ENCODE assay signal across 9 cellular contexts in the genomic region with DNA sequence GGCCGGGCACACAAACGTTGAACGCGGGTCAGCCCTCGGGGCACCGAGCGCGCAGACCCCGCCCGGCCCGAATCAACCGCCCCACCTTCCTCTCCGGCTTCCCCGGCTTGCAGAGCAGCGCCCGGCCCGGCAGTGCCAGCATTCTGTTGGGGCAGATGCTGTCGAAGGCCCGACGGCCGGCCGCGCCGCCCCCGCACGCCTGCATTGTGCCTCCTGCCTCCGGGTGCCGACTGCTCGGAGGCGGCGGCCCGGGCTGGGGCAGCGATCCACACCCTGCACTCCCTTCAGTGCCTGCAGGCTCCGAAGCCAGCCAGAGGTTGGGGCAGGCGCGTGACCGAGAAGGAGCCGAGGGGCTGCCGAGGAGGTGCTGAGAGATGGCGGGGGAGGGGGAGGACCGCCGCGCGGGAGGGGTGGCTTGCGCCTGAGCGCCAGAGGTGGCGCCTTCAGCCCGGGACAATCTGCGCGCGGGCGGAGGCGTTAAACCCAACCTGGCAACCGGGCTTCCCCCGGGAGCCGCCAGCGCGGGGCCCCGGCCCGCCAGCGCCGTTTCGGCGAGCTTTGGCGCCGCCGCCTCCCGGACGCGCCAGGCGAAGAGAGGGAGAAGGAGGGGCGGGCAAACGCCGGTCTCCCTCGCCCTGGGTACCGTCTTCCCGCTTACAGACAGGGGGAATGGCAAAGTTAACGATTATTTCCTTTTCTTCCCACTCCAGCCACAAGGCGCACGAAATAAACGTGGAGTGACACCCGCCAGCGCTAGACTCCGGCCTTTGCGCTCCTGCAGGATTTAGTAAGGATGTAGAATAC. TPM values are rescaled to one million over a fixed set of nuclear protein-coding genes. Genes with fewer than 3 reads are reported as not detected.
DNase-seq lines count a peak whose midpoint lies in the region; ATAC-seq and TF ChIP-seq lines count a peak whose summit lies in the region.
"Had no signal": no experiment of that assay in that cellular context is flagged by ENCODE, and none has a peak within 500 bp of the region (broad histone marks: within the 10 kb centered on the region; RNA-seq: fewer than 3 reads in every experiment).

A gene (minus strand): TSS at position 382 of the 804 bp plus-strand sequence. CDS start 177 bp downstream, at position 205.

- CTCF ChIA-PET in RWPE1 (lab: Yijun Ruan, JAX): interaction anchor here (0.5 to 2.0 kb wide), 9 partner anchors 7 to 213 kb away, joined by 3 to 9 read pairs (median 4); no protein-coding TSS in a partner anchor

- peak; percentile 55 for TF ChIP-seq CTCF in RWPE1 (conservative IDR thresholded peaks at IDR 0.05; ENCODE audit: low read depth)
- peak in 1 of 4 experiments; percentile 25 for TF ChIP-seq CTCF in gastroesophageal sphincter (IDR thresholded peaks at IDR 0.05)

- no peaks in the 10 kb centered on the region for H3K9me3 ChIP-seq in CD4-positive, CD25-positive, alpha-beta regulatory T cell (ENCODE audit: control insufficient read depth in 2 of 2, low read length in 2 of 2)
- H3K9me3 ChIP-seq in gastroesophageal sphincter: no peaks in the 10 kb centered on the region

- peak within 1 kb of the TSS; percentile 39 to 83 (median 68) for H3K4me3 Mint-ChIP-seq in CD4-positive, CD25-positive, alpha-beta regulatory T cell
- H3K4me3 Mint-ChIP-seq in activated naive CD8-positive, alpha-beta T cell: peak within 1 kb of the TSS; percentile 76

- H3K36me3 ChIP-seq in CD4-positive, CD25-positive, alpha-beta regulatory T cell (ENCODE audit: control insufficient read depth, insufficient read depth, low read length): no peaks in the 10 kb centered on the region
- H3K36me3 ChIP-seq in gastroesophageal sphincter: no peaks in the 10 kb centered on the region

- no peaks in the 10 kb centered on the region for H3K36me3 Mint-ChIP-seq in CD4-positive, CD25-positive, alpha-beta regulatory T cell
- H3K36me3 Mint-ChIP-seq in activated naive CD8-positive, alpha-beta T cell: no peaks in the 10 kb centered on the region

- peaks cover 91% of the 10 kb centered on the region for H3K27me3 Mint-ChIP-seq in CD4-positive, CD25-positive, alpha-beta regulatory T cell
- peaks cover 76% of the 10 kb centered on the region for H3K27me3 Mint-ChIP-seq in activated naive CD8-positive, alpha-beta T cell

- POLR2A ChIA-PET in RWPE1 (lab: Yijun Ruan, JAX; ENCODE audit: low non-redundant PET): no interaction called here

- peak in 1 of 3 donors; percentile 52 for DNase-seq in CD4-positive, CD25-positive, alpha-beta regulatory T cell
- DNase-seq in HT-29 (ENCODE audit: low spot score) (peak; percentile 89), RWPE1 (ENCODE audit: low spot score) (peak; percentile 90)
- peak in 2 of 3 donors; percentile 52 to 56 for DNase-seq in stimulated activated CD4-positive, alpha-beta T cell treated with anti-CD3 and anti-CD28 coated beads, Interleukin-12 subunit alpha, Interleukin-12 subunit beta, amount 100 ng/mL, for 48 hours (ENCODE audit: low read depth in 2 of 3, low spot score in 1 of 3)

- H3K27ac ChIP-seq in CD4-positive, CD25-positive, alpha-beta regulatory T cell (ENCODE audit: insufficient read depth, low read length, poor library complexity, severe bottlenecking): no peak within 1 kb of the TSS
- H3K27ac ChIP-seq in RWPE1: peak within 1 kb of the TSS; percentile 83
- H3K27ac ChIP-seq in gastroesophageal sphincter: no peak within 1 kb of the TSS

- H3K4me3 ChIP-seq in CD4-positive, CD25-positive, alpha-beta regulatory T cell (ENCODE audit: low read depth, low read length): peak within 1 kb of the TSS; percentile 1
- H3K4me3 ChIP-seq in iPS-11a (ENCODE audit: low read depth, low read length) (peak within 1 kb of the TSS; percentile 40), gastroesophageal sphincter (peak within 1 kb of the TSS in 1 of 2 donors; percentile 43)

- TF ChIP-seq EP300 in gastroesophageal sphincter (IDR thresholded peaks at IDR 0.05): no peak

- H3K27me3 ChIP-seq in CD4-positive, CD25-positive, alpha-beta regulatory T cell (ENCODE audit: control insufficient read depth, insufficient read depth, low read length): peaks cover 68% of the 10 kb centered on the region
- H3K27me3 ChIP-seq in gastroesophageal sphincter: peaks cover 100% of the 10 kb centered on the region

- H3K4me1 ChIP-seq in CD4-positive, CD25-positive, alpha-beta regulatory T cell (ENCODE audit: control insufficient read depth, insufficient read depth, low read length, poor library complexity, severe bottlenecking): peaks cover 45% of the 10 kb centered on the region
- H3K4me1 ChIP-seq in gastroesophageal sphincter: peaks cover 0 to 45% (median 26%) of the 10 kb centered on the region in 3 donors

- H3K9me3 Mint-ChIP-seq in CD4-positive, CD25-positive, alpha-beta regulatory T cell: peaks cover 0 to 5% (median 0%) of the 10 kb centered on the region in 7 donors
- no peaks in the 10 kb centered on the region for H3K9me3 Mint-ChIP-seq in activated naive CD8-positive, alpha-beta T cell (ENCODE audit: low read depth)

- H3K4me1 Mint-ChIP-seq in CD4-positive, CD25-positive, alpha-beta regulatory T cell: peaks cover 5 to 57% (median 36%) of the 10 kb centered on the region in 4 donors
- H3K4me1 Mint-ChIP-seq in activated naive CD8-positive, alpha-beta T cell (ENCODE audit: low read depth): peaks cover 42% of the 10 kb centered on the region

- WGBS in gastroesophageal sphincter (ENCODE audit: low coverage in 1 of 2), 2 donors: no CpG with 5 or more reads among the region's 85 CpGs

- ATAC-seq in CD4-positive, CD25-positive, alpha-beta regulatory T cell (ENCODE audit: low read depth in 2 of 2): peak in 1 of 2 donors; percentile 21
- ATAC-seq in GM19372 (IDR thresholded peaks at IDR 0.05; ENCODE audit: low read depth, unreplicated experiment) (peak; percentile 44), gastroesophageal sphincter (no peak)

- no peak within 1 kb of the TSS for H3K27ac Mint-ChIP-seq in CD4-positive, CD25-positive, alpha-beta regulatory T cell
- H3K27ac Mint-ChIP-seq in activated naive CD8-positive, alpha-beta T cell: no peak within 1 kb of the TSS

- no peak for TF ChIP-seq POLR2A in gastroesophageal sphincter (IDR thresholded peaks at IDR 0.05)

RNA-seq across cellular contexts. Expression of the gene that starts here (rescaled TPM):
- not detected for total RNA-seq in CD4-positive, CD25-positive, alpha-beta regulatory T cell
- not detected for polyA plus RNA-seq in CD4-positive, CD25-positive, alpha-beta regulatory T cell
- total RNA-seq in HT-29 (2014; rRNA removed; shearing (Covaris generic)): 4.1 and 4.4 TPM in 2 replicates
- not detected for total RNA-seq in gastroesophageal sphincter
- total RNA-seq: T-helper 1 cell treated with Interleukin-12 subunit alpha and Interleukin-12 subunit beta and Interleukin-4 antibody, amounts not matched to agents 30 ng/mL and 1 ng/mL, for 36 hours had no signal
